Comparison of ENCODE assay signal across 28 cellular contexts in genomic region chr15:47753591-47753990, GRCh38.
"Had no signal": no experiment of that assay in that cellular context is flagged by ENCODE, and none has a peak within 500 bp of the region (broad histone marks: within the 10 kb centered on the region; RNA-seq: fewer than 3 reads in every experiment).

No MANE protein-coding gene starts in this region.

- H3K36me3 ChIP-seq: colonic mucosa, esophagus muscularis mucosa, esophagus squamous epithelium, gastrocnemius medialis had no signal

- H3K9me3 ChIP-seq: colonic mucosa, gastrocnemius medialis had no signal

- H3K27me3 Mint-ChIP-seq: dendritic cell treated with granulocyte-macrophage colony-stimulating factor and Interleukin-4, amounts not matched to agents 40 ng/mL and 50 ng/mL, for 4 days; effector memory CD8-positive, alpha-beta T cell had no signal

- H3K4me3 ChIP-seq: colonic mucosa, coronary artery, dorsolateral prefrontal cortex, esophagus muscularis mucosa, esophagus squamous epithelium, gastrocnemius medialis, gastroesophageal sphincter, heart left ventricle had no signal

- H3K27ac ChIP-seq: colonic mucosa, coronary artery, dorsolateral prefrontal cortex, epithelial cell of prostate, esophagus muscularis mucosa, esophagus squamous epithelium, foreskin keratinocyte, gastrocnemius medialis, gastroesophageal sphincter, heart left ventricle had no signal

- H3K27me3 ChIP-seq: colonic mucosa, dorsolateral prefrontal cortex, esophagus muscularis mucosa, esophagus squamous epithelium, foreskin keratinocyte, gastrocnemius medialis, gastroesophageal sphincter, heart left ventricle had no signal

- H3K27ac Mint-ChIP-seq: dendritic cell treated with granulocyte-macrophage colony-stimulating factor and Interleukin-4, amounts not matched to agents 40 ng/mL and 50 ng/mL, for 4 days; effector memory CD8-positive, alpha-beta T cell; endodermal cell had no signal

- H3K4me1 ChIP-seq: colonic mucosa, gastroesophageal sphincter had no signal

- FAIRE-seq: colon, endometrium, endothelial cell of umbilical vein, frontal cortex had no signal

- DNase-seq: colonic mucosa; cortex of kidney; dermis blood vessel endothelial cell; dorsolateral prefrontal cortex; effector CD4-positive, alpha-beta T cell; effector CD8-positive, alpha-beta T cell; effector memory CD4-positive, alpha-beta T cell; effector memory CD8-positive, alpha-beta T cell; endodermal cell; erythroblast; esophagus squamous epithelium; foreskin fibroblast; foreskin melanocyte; gastrocnemius medialis; glutamatergic neuron; head of caudate nucleus; heart left ventricle had no signal

- H3K4me3 Mint-ChIP-seq: dendritic cell treated with granulocyte-macrophage colony-stimulating factor and Interleukin-4, amounts not matched to agents 40 ng/mL and 50 ng/mL, for 4 days; effector memory CD8-positive, alpha-beta T cell; endodermal cell had no signal

- ATAC-seq: effector memory CD8-positive, alpha-beta T cell; esophagus mucosa; foreskin keratinocyte; gastrocnemius medialis; gastroesophageal sphincter; heart left ventricle had no signal
